8 cellular contexts compared by ENCODE assay signal in the genomic region with DNA sequence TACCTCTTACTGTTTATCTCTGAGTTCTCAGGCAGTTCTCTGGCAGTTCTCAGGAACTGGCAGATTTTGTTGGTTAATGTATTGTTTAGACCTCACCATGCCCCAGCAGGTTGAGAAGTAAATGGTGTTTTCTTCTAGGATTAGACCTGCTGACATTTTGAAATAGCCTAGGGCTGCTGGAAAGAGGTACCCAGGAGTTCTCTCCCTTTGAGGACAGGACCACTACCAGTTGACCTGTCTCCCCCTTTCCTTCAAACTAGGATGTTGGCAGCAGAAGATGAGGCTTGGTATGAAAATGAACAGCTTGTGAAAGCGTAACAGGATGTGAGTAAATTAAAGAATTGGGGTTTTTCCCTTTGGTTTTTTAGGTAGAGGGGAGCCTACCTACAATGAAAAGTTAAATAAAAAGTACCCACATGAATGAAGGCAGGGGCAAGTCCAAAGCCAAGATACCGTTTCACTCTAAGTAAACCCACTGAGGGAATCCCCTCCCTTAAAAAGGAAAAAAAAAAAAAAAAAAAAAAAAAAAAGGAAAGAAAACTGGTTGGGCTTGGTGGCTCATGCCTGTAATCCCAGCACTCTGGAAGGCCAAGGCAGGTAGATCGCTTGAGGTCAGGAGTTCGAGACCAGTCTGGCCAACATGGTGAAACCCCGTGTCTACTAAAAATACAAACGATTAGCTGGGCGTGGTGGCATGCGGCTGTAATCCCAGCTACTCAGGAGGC.
DNase-seq lines count a peak whose midpoint lies in the region; ATAC-seq and TF ChIP-seq lines count a peak whose summit lies in the region.

No MANE protein-coding gene starts in this region.

- H3K4me3 ChIP-seq in esophagus squamous epithelium (no peak overlapping the region), foreskin fibroblast (ENCODE audit: low read depth in 1 of 2, low read length in 2 of 2) (no peak overlapping the region)

- no peak for DNase-seq in esophagus squamous epithelium (lab: John Stamatoyannopoulos, UW)
- no peak for DNase-seq in foreskin fibroblast
- no peak for DNase-seq in dedifferentiated amniotic fluid mesenchymal stem cell (ENCODE audit: extremely low spot score)
- DNase-seq in epidermal melanocyte (ENCODE audit: insufficient read length, low spot score), result no peak
- DNase-seq in middle frontal gyrus (ENCODE audit: extremely low spot score, low spot score), result no peak

- no peak for TF ChIP-seq CTCF in esophagus squamous epithelium (IDR thresholded peaks at IDR 0.05)
- no peak for TF ChIP-seq CTCF in foreskin fibroblast (IDR thresholded peaks at IDR 0.05; ENCODE audit: low read depth, low read length)

- intact Hi-C loops in esophagus squamous epithelium (cut with DNase I), result no loop called here

- no peaks in the 10 kb centered on the region for H3K36me3 ChIP-seq in esophagus squamous epithelium

- ATAC-seq in GM18858 (IDR thresholded peaks at IDR 0.05; ENCODE audit: unreplicated experiment) (peak; percentile 63), GM21786 (IDR thresholded peaks at IDR 0.05; ENCODE audit: unreplicated experiment) (peak; percentile 72), HG03571 (IDR thresholded peaks at IDR 0.05; ENCODE audit: unreplicated experiment) (peak; percentile 72)

- H3K27me3 ChIP-seq in esophagus squamous epithelium, result no peaks in the 10 kb centered on the region

- TF ChIP-seq POLR2A in esophagus squamous epithelium (IDR thresholded peaks at IDR 0.05), result no peak

- peak overlapping the region; percentile 3 to 48 (median 12) for H3K27ac ChIP-seq in esophagus squamous epithelium

- H3K9me3 ChIP-seq in esophagus squamous epithelium, result no peaks in the 10 kb centered on the region

- WGBS in esophagus squamous epithelium, 2 donors, result 39 to 47% methylated on average over 8 of the region's 8 CpGs

- peaks cover 0 to 64% (median 34%) of the 10 kb centered on the region in 3 donors for H3K4me1 ChIP-seq in esophagus squamous epithelium
